ENCODE assay signal across 18 cellular contexts in the genomic region with DNA sequence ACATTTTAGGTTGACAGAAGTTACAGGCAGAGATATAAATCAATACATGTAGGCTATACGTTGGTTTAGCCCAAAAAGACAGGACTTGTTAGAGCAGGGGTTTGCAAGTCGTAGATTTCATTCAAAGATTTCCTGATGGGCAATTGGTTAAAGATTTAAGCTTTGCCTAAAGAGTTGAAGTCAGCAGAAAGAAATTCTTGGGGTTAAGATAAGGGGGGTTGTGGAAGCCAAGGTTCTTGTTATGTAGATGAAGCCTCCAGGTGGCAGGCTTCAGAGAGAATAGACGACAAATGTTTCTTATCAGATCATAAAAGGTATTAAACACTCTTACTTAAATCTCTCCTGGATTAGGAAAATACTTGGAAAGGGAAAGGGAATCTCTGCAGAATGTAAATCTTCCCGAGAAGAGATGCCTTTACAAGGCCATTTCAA.
DNase-seq lines count a peak whose midpoint lies in the region; TF ChIP-seq lines count a peak whose summit lies in the region.
"Had no signal": no experiment of that assay in that cellular context is flagged by ENCODE, and none has a peak within 500 bp of the region (broad histone marks: within the 10 kb centered on the region; RNA-seq: fewer than 3 reads in every experiment).

No MANE protein-coding gene starts in this region.

- H4K8ac ChIP-seq in H9 (replicated peaks; ENCODE audit: insufficient read length, low read depth, low read length) (no peak overlapping the region), neuronal stem cell (ENCODE audit: low read depth, low read length) (no peak overlapping the region)

- no peak overlapping the region for H2BK15ac ChIP-seq in H9 (ENCODE audit: low read depth, low read length)
- H2BK15ac ChIP-seq in neuronal stem cell (ENCODE audit: low read length): no peak overlapping the region

- H3K56ac ChIP-seq in H9 (ENCODE audit: insufficient read length, low read depth, low read length): no peak overlapping the region

- no peaks in the 10 kb centered on the region for H4K20me1 ChIP-seq in H9 (ENCODE audit: control insufficient read depth, insufficient read depth, insufficient read length)

- DNase-seq in H9 (peak; percentile 42), OCI-M1 (lab: John Stamatoyannopoulos, UW) (peak; percentile 16), iPS DF 19.7 (ENCODE audit: low read depth, low spot score) (peak; percentile 23), neuronal stem cell (ENCODE audit: low spot score) (no peak), DMS114 treated with DMSO at 0.1 percent for 48 hours (lab: John Stamatoyannopoulos, UW; ENCODE audit: unreplicated experiment) (no peak), DMS79 (lab: John Stamatoyannopoulos, UW) (no peak)
- no peak for DNase-seq in activated CD4-positive, alpha-beta memory T cell treated with anti-CD3 and anti-CD28 coated beads, Interleukin-2, amount 10 ng/mL, durations not matched to agents 7 days and 5 days
- DNase-seq: BE2C; DMS79 treated with DMSO at 0.1 percent for 48 hours; GOT3; NCI-H1105 treated with DMSO at 0.1 percent for 48 hours; NCI-H2029 treated with DMSO at 0.1 percent for 48 hours; NCI-H226; NCI-H510A treated with DMSO at 0.1 percent for 48 hours; NCI-H774; NK-92 treated with Interleukin-12 subunit alpha and Interleukin-12 subunit beta, amount 100 ng/mL, for 24 hours; Peyer's patch had no signal

- no peak; the same call in 2 of the 3 replicates for TF ChIP-seq CTCF in H9 (conservative IDR thresholded peaks at IDR 0.05)

- H3K9ac ChIP-seq in H9 (ENCODE audit: extremely low read depth, insufficient read length, low read length) (no peak overlapping the region), neuronal stem cell (ENCODE audit: low read depth, low read length, poor library complexity) (no peak overlapping the region)
- H3K9ac ChIP-seq: KMS-11 had no signal

- POLR2A ChIA-PET in activated CD4-positive, alpha-beta memory T cell treated with anti-CD3 and anti-CD28 coated beads, Interleukin-2, amount 10 ng/mL, durations not matched to agents 7 days and 5 days (lab: Charles Lee): no interaction called here

- H2AK5ac ChIP-seq in H9 (ENCODE audit: insufficient read length, low read length) (no peak overlapping the region), neuronal stem cell (ENCODE audit: low read depth, low read length) (no peak overlapping the region)

- no peak overlapping the region for H3K4me3 ChIP-seq in neuronal stem cell (ENCODE audit: low read length in 2 of 2)
- H3K4me3 ChIP-seq: Peyer's patch had no signal

- CTCF ChIA-PET in activated CD4-positive, alpha-beta memory T cell treated with anti-CD3 and anti-CD28 coated beads, Interleukin-2, amount 10 ng/mL, durations not matched to agents 7 days and 5 days (lab: Charles Lee): no interaction called here

- H3K14ac ChIP-seq in H9 (ENCODE audit: insufficient read depth, low read length) (no peak overlapping the region), neuronal stem cell (ENCODE audit: low read length) (no peak overlapping the region)

- H3K79me1 ChIP-seq in H9 (ENCODE audit: insufficient read depth, low read depth, low read length, poor library complexity, severe bottlenecking) (no peaks in the 10 kb centered on the region), neuronal stem cell (ENCODE audit: low read depth, low read length) (no peaks in the 10 kb centered on the region)

- no peak overlapping the region for H3T11ph ChIP-seq in H9 (ENCODE audit: low read length)

- H3K27me3 Mint-ChIP-seq in H9 (ENCODE audit: low read depth): no peaks in the 10 kb centered on the region
- H3K27me3 Mint-ChIP-seq in activated CD4-positive, alpha-beta memory T cell treated with anti-CD3 and anti-CD28 coated beads, Interleukin-2, amount 10 ng/mL, durations not matched to agents 7 days and 5 days: no peaks in the 10 kb centered on the region

- H2BK20ac ChIP-seq in H9 (ENCODE audit: low read depth, low read length, poor library complexity, severe bottlenecking): no peak overlapping the region

- H3K4ac ChIP-seq in H9 (ENCODE audit: low read depth, low read length) (no peak overlapping the region), neuronal stem cell (ENCODE audit: low read length) (no peak overlapping the region)

- no CpG with 5 or more reads among the region's 4 CpGs for WGBS in H9 (ENCODE audit: extremely low coverage, insufficient read length, low lambda C conversion rate)
- WGBS in neuronal stem cell (ENCODE audit: extremely low coverage in 2 of 2, insufficient read length in 2 of 2, insufficient replicate concordance in 1 of 2), 2 donors: no CpG with 5 or more reads among the region's 4 CpGs

- H3K4me1 ChIP-seq in H9 (ENCODE audit: insufficient read depth, low read length) (peaks cover 2% of the 10 kb centered on the region), neuronal stem cell (ENCODE audit: control insufficient read depth in 2 of 2, insufficient read depth in 1 of 2, low read depth in 1 of 2, low read length in 2 of 2) (peaks cover 0 to 6% of the 10 kb centered on the region in 2 donors)
- H3K4me1 ChIP-seq: BE2C, Peyer's patch had no signal

- H2BK120ac ChIP-seq in H9 (ENCODE audit: low read depth, low read length, poor library complexity, severe bottlenecking): no peak overlapping the region
- H2BK120ac ChIP-seq in neuronal stem cell (ENCODE audit: low read depth, low read length): no peak overlapping the region

- H3K23ac ChIP-seq in H9 (ENCODE audit: insufficient read length, low read depth, low read length): no peak overlapping the region
- no peak overlapping the region for H3K23ac ChIP-seq in neuronal stem cell (ENCODE audit: low read depth, low read length, poor library complexity)

- H3K27ac ChIP-seq in H9 (ENCODE audit: insufficient read length, low read depth, low read length) (peak overlapping the region; percentile 94), neuronal stem cell (replicated peaks; ENCODE audit: low read length) (no peak overlapping the region)
- H3K27ac ChIP-seq: KMS-11, Peyer's patch had no signal

- no peak overlapping the region for H2AFZ ChIP-seq in H9 (ENCODE audit: low read length)
- H2AFZ ChIP-seq in neuronal stem cell (ENCODE audit: low read length): peak overlapping the region; percentile 19

- H2BK5ac ChIP-seq in H9 (ENCODE audit: insufficient read length, low read length) (no peak overlapping the region), neuronal stem cell (ENCODE audit: low read length) (no peak overlapping the region)

- H3K9me3 ChIP-seq in H9 (ENCODE audit: control insufficient read depth, low read depth, low read length) (no peaks in the 10 kb centered on the region), neuronal stem cell (replicated peaks in 1 of 2; ENCODE audit: control insufficient read depth in 2 of 2, insufficient read depth in 1 of 2, low read depth in 1 of 2, low read length in 2 of 2) (peaks cover 2 to 18% of the 10 kb centered on the region in 2 donors)
- H3K9me3 ChIP-seq: BE2C, Peyer's patch had no signal

- H3K36me3 ChIP-seq in neuronal stem cell (replicated peaks in 1 of 2; ENCODE audit: control insufficient read depth in 2 of 2, insufficient read depth in 2 of 2, low read length in 2 of 2): no peaks in the 10 kb centered on the region
- H3K36me3 ChIP-seq: BE2C, Peyer's patch had no signal

- peaks cover 2 to 14% of the 10 kb centered on the region in 2 experiments; a peak in 4 of 5 replicates for H3K9me3 Mint-ChIP-seq in H9
- H3K9me3 Mint-ChIP-seq in activated CD4-positive, alpha-beta memory T cell treated with anti-CD3 and anti-CD28 coated beads, Interleukin-2, amount 10 ng/mL, durations not matched to agents 7 days and 5 days: no peaks in the 10 kb centered on the region

- H3K79me2 ChIP-seq in H9 (ENCODE audit: insufficient read depth, low read length): no peaks in the 10 kb centered on the region

- peaks cover 49% of the 10 kb centered on the region in 2 experiments for H3K4me1 Mint-ChIP-seq in H9
- no peaks in the 10 kb centered on the region for H3K4me1 Mint-ChIP-seq in activated CD4-positive, alpha-beta memory T cell treated with anti-CD3 and anti-CD28 coated beads, Interleukin-2, amount 10 ng/mL, durations not matched to agents 7 days and 5 days

- H4K5ac ChIP-seq in H9 (ENCODE audit: insufficient read length, low read depth, low read length): no peak overlapping the region

- H3K27me3 ChIP-seq in H9 (ENCODE audit: insufficient read depth, low read length) (no peaks in the 10 kb centered on the region), neuronal stem cell (ENCODE audit: control insufficient read depth in 3 of 3, insufficient read depth in 3 of 3, low read depth in 1 of 3, low read length in 3 of 3) (no peaks in the 10 kb centered on the region)
- H3K27me3 ChIP-seq: BE2C, Peyer's patch had no signal

- peaks cover 5 to 35% (median 5%) of the 10 kb centered on the region in 3 experiments for H3K36me3 Mint-ChIP-seq in H9 (ENCODE audit: insufficient read depth in 1 of 3, low read depth in 3 of 3)
- H3K36me3 Mint-ChIP-seq in activated CD4-positive, alpha-beta memory T cell treated with anti-CD3 and anti-CD28 coated beads, Interleukin-2, amount 10 ng/mL, durations not matched to agents 7 days and 5 days (ENCODE audit: low read depth): no peaks in the 10 kb centered on the region

- peak overlapping the region; percentile 91 to 97 (median 96) for H3K27ac Mint-ChIP-seq in H9
- H3K27ac Mint-ChIP-seq in activated CD4-positive, alpha-beta memory T cell treated with anti-CD3 and anti-CD28 coated beads, Interleukin-2, amount 10 ng/mL, durations not matched to agents 7 days and 5 days: no peak overlapping the region

- H2BK12ac ChIP-seq in H9 (ENCODE audit: insufficient read length, low read depth, low read length) (no peak overlapping the region), neuronal stem cell (ENCODE audit: low read length) (no peak overlapping the region)

- H3K4me3 Mint-ChIP-seq in H9: peak overlapping the region; percentile 10 to 12; a peak in 3 of 5 replicates
- no peak overlapping the region for H3K4me3 Mint-ChIP-seq in activated CD4-positive, alpha-beta memory T cell treated with anti-CD3 and anti-CD28 coated beads, Interleukin-2, amount 10 ng/mL, durations not matched to agents 7 days and 5 days

- no peak overlapping the region for H3K18ac ChIP-seq in H9 (ENCODE audit: insufficient read length, low read depth, low read length)
- no peak overlapping the region for H3K18ac ChIP-seq in neuronal stem cell (ENCODE audit: low read length)

- peaks cover 2% of the 10 kb centered on the region for H3K23me2 ChIP-seq in H9 (ENCODE audit: insufficient read length, low read depth, low read length, poor library complexity, severe bottlenecking)

- H3K4me2 ChIP-seq in H9 (ENCODE audit: insufficient read depth, insufficient read length, low read length) (peak overlapping the region; percentile 48), neuronal stem cell (ENCODE audit: insufficient read depth, low read length, poor library complexity, severe bottlenecking) (no peak overlapping the region)
- H3K4me2 ChIP-seq: KMS-11 had no signal

- H4K91ac ChIP-seq in H9 (ENCODE audit: insufficient read length, low read depth, low read length): no peak overlapping the region
- H4K91ac ChIP-seq in neuronal stem cell (ENCODE audit: low read depth, low read length, poor library complexity): no peak overlapping the region

Comparison
In these comparisons a context has a peak if more than half of its experiments do, and no peak if none do; other contexts are left out.
1. DNase-seq: peak in H9 (single experiment), OCI-M1 (single experiment) and iPS DF 19.7 (single experiment); none in neuronal stem cell (single experiment), DMS114 treated with DMSO at 0.1 percent for 48 hours (single experiment), DMS79 (single experiment) and activated CD4-positive, alpha-beta memory T cell treated with anti-CD3 and anti-CD28 coated beads, Interleukin-2, amount 10 ng/mL, durations not matched to agents 7 days and 5 days (single experiment).